ENCODE assay signal across 19 cellular contexts in genomic region chr3:148735597-148735996, GRCh38. TPM values are rescaled to one million over a fixed set of nuclear protein-coding genes. Genes with fewer than 3 reads are reported as not detected.
DNase-seq lines count a peak whose midpoint lies in the region; ATAC-seq, FAIRE-seq and TF ChIP-seq lines count a peak whose summit lies in the region.
"Had no signal": no experiment of that assay in that cellular context is flagged by ENCODE, and none has a peak within 500 bp of the region (broad histone marks: within the 10 kb centered on the region; RNA-seq: fewer than 3 reads in every experiment).

No MANE protein-coding gene starts in this region.

- H3K27ac ChIP-seq in pancreas (peak overlapping the region; percentile 24 to 87 (median 63)), right atrium auricular region (no peak overlapping the region)

- 20 to 24% methylated on average over 2 of the region's 2 CpGs for WGBS in pancreas, 2 donors

- ATAC-seq in GM18909 (IDR thresholded peaks at IDR 0.05; ENCODE audit: poor library complexity, unreplicated experiment) (peak; percentile 73), pancreas (peak; percentile 28 to 40 (median 36)), GM21528 (IDR thresholded peaks at IDR 0.05; ENCODE audit: low FRiP score, unreplicated experiment) (no peak)
- ATAC-seq: GM23338 had no signal

- TF ChIP-seq CTCF in astrocyte of the spinal cord (IDR thresholded peaks at IDR 0.05; ENCODE audit: low read depth, low read length) (no peak), pancreas (IDR thresholded peaks at IDR 0.05) (no peak), right atrium auricular region (IDR thresholded peaks at IDR 0.05) (no peak)

- H3K27me3 ChIP-seq in pancreas (no peaks in the 10 kb centered on the region), right atrium auricular region (no peaks in the 10 kb centered on the region)

- DNase-seq in MV-4-11 (lab: John Stamatoyannopoulos, UW) (peak; percentile 34), astrocyte of the spinal cord (ENCODE audit: low read depth, low spot score) (peak; percentile 24), pancreas (no peak), urothelium cell line (ENCODE audit: low spot score) (no peak), right atrium auricular region (ENCODE audit: low spot score) (no peak)
- DNase-seq: activated CD4-positive, alpha-beta T cell treated with anti-CD3 and anti-CD28 coated beads, Interleukin-2, amount 50 U/mL, for 4 hours; activated naive CD8-positive, alpha-beta T cell treated with anti-CD3 and anti-CD28 coated beads, Interleukin-2, amount 10 ng/mL, durations not matched to agents 7 days and 5 days; activated T-cell treated with anti-CD3 and anti-CD28 coated beads, Interleukin-2, amount 50 U/mL, for 48 hours; central memory CD4-positive, alpha-beta T cell; DMS79 treated with DMSO at 0.1 percent for 48 hours; effector CD8-positive, alpha-beta T cell; hypothalamus; NCI-H146; NCI-H524 treated with DMSO at 0.1 percent for 48 hours; SK-N-SH; stimulated activated CD4-positive, alpha-beta T cell treated with anti-CD3 and anti-CD28 coated beads, Interleukin-4, amount 100 ng/mL, for 24 hours had no signal

- in situ Hi-C loops in astrocyte of the spinal cord (cut with HindIII; ENCODE audit: low sequenced_read_pairs), result no loop called here

- H3K4me1 ChIP-seq in pancreas, result peaks cover 8 to 41% (median 21%) of the 10 kb centered on the region in 3 donors
- no peaks in the 10 kb centered on the region for H3K4me1 ChIP-seq in right atrium auricular region

- H3K36me3 ChIP-seq in pancreas, result no peaks in the 10 kb centered on the region
- no peaks in the 10 kb centered on the region for H3K36me3 ChIP-seq in right atrium auricular region

- H3K4me3 ChIP-seq in astrocyte of the spinal cord (ENCODE audit: low read depth, low read length) (no peak overlapping the region), pancreas (peak overlapping the region in 1 of 4 donors; percentile 1), right atrium auricular region (no peak overlapping the region)
- H3K4me3 ChIP-seq: GM23338 had no signal

- FAIRE-seq in pancreas (lab: Jason Lieb, UNC), result peak; percentile 20
- no peak for FAIRE-seq in urothelium cell line (lab: Jason Lieb, UNC)

- H3K9me3 ChIP-seq in pancreas (no peaks in the 10 kb centered on the region), right atrium auricular region (no peaks in the 10 kb centered on the region)
- H3K9me3 ChIP-seq: SK-N-SH had no signal

- intact Hi-C loops in pancreas (cut with DNase I), result loop anchor here in 2 of 3 donors (5.0 to 10.0 kb wide), 2 partner anchors 92 to 99 kb away; partner anchors contain the start of gene CPB1 (in 1 of the 2)

RNA-seq across cellular contexts. Expression of gene AGTR1, which starts 37.9 kb away (rescaled TPM):
- total RNA-seq in pancreas (1 to 10 TPM in 1 of 6 donors, under 1 TPM in 5; 0.56 to 2.4 (median 0.72) TPM), right atrium auricular region (10 to 100 TPM; 22.6 to 35.2 TPM)
- polyA plus RNA-seq in pancreas, result 1 to 10 TPM; 1.5 to 2.6 TPM
- total RNA-seq: activated naive CD8-positive, alpha-beta T cell treated with anti-CD3 and anti-CD28 coated beads, Interleukin-2, amount 10 ng/mL, durations not matched to agents 7 days and 5 days; GM23338 had no signal

Comparison
In these comparisons a context has a peak if more than half of its experiments do, and no peak if none do; other contexts are left out.
1. DNase-seq: peak in MV-4-11 (single experiment) and astrocyte of the spinal cord (single experiment); none in pancreas (0 of 6), urothelium cell line (single experiment) and right atrium auricular region (single experiment).
2. H3K27ac ChIP-seq: peak in pancreas (4 of 4); none in right atrium auricular region (0 of 2).
3. RNA of gene AGTR1, which starts 37.9 kb away (total RNA-seq): 22.6 to 35.2 TPM in right atrium auricular region; 0.56 to 2.4 TPM in pancreas; every median in the first group is over 4 times any median in the second.